ENCODE assay signal across 8 cellular contexts in the genomic region with DNA sequence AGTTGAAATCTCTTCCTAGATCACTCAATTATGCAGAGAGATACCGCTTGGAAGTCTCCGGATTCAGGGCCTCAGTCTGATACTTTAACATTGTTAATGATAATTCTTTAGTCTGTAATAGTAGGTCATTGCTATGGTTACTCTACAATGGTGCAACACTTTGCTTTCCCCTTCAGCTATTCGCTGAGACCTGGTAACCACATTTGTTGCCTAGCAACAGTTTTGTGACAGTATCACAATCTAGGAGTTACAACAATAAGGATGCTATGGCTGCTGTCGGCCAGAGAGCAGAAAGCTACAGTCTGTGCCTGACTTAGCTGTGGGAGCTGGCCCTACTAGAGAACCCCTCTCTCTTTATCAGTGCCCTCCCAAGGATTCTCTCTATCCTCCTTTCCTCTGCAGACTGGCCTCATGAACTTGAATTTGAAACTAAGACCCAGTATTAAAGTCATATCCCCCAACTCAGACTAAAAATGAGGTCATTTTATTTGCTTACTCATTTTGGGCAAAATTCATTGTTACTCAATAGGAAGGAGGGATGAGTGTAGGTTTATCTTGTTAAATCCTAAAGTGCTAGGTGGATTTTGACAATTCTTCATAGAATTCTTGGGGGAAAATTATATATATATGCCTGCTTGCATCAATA. TPM values are rescaled to one million over a fixed set of nuclear protein-coding genes. Genes with fewer than 3 reads are reported as not detected.
A peak's percentile ranks its signal among the peaks of the same experiment; 100 is the strongest.
DNase-seq lines count a peak whose midpoint lies in the region; ATAC-seq, FAIRE-seq and TF ChIP-seq lines count a peak whose summit lies in the region.

No MANE protein-coding gene starts in this region.

- dilution Hi-C loops in keratinocyte (cut with MboI; ENCODE audit: extremely low pct_ligation_motif_present, low sequenced_read_pairs) = no loop called here

- no peak for TF ChIP-seq POLR2A in adrenal gland (IDR thresholded peaks at IDR 0.05)

- H3K4me3 ChIP-seq in adrenal gland = peak overlapping the region in 1 of 4 donors; percentile 94
- H3K4me3 ChIP-seq in keratinocyte (ENCODE audit: control insufficient read depth in 2 of 3, extremely low read depth in 1 of 3, insufficient read depth in 2 of 3, low read depth in 1 of 3, low read length in 3 of 3) = no peak overlapping the region
- no peak overlapping the region for H3K4me3 ChIP-seq in upper lobe of right lung

- H3K9me3 ChIP-seq in adrenal gland (replicated peaks in 1 of 3) (no peaks in the 10 kb centered on the region), keratinocyte (ENCODE audit: control insufficient read depth, low read depth, low read length) (no peaks in the 10 kb centered on the region), upper lobe of right lung (no peaks in the 10 kb centered on the region)

- H2AFZ ChIP-seq in keratinocyte (ENCODE audit: control insufficient read depth, low read length) = no peak overlapping the region

- H3K4me1 ChIP-seq in adrenal gland (replicated peaks in 1 of 2) (peaks cover 0 to 13% of the 10 kb centered on the region in 2 donors), keratinocyte (ENCODE audit: control insufficient read depth, extremely low read depth, insufficient read depth, low read length) (peaks cover 4% of the 10 kb centered on the region), upper lobe of right lung (no peaks in the 10 kb centered on the region)

- FAIRE-seq in keratinocyte (lab: Jason Lieb, UNC) = peak; percentile 20

- H3K9ac ChIP-seq in keratinocyte (ENCODE audit: control insufficient read depth, extremely low read depth, insufficient read depth, low read length) = no peak overlapping the region

- DNase-seq in activated CD8-positive, alpha-beta memory T cell treated with anti-CD3 and anti-CD28 coated beads, Interleukin-2, amount 50 U/mL, for 1 hour (ENCODE audit: extremely low read depth) = peak; percentile 31
- no peak for DNase-seq in activated CD8-positive, alpha-beta memory T cell treated with anti-CD3 and anti-CD28 coated beads, Interleukin-2, amount 50 U/mL, for 4 hours
- DNase-seq in NCI-H2029 treated with DMSO at 0.1 percent for 48 hours (lab: John Stamatoyannopoulos, UW) (peak; percentile 24), adrenal gland (peak in 4 of 7 donors; percentile 18 to 65 (median 48)), keratinocyte (ENCODE audit: low read depth, low spot score) (no peak), upper lobe of right lung (no peak), posterior vena cava (ENCODE audit: low spot score) (no peak)
- DNase-seq in stimulated activated CD4-positive, alpha-beta T cell treated with anti-CD3 and anti-CD28 coated beads, Interleukin-15, amount 100 ng/mL, for 24 hours = no peak

- H3K79me2 ChIP-seq in keratinocyte (ENCODE audit: control insufficient read depth, insufficient read depth, low read length) = no peaks in the 10 kb centered on the region

- no peaks in the 10 kb centered on the region for H3K36me3 ChIP-seq in adrenal gland (replicated peaks in 1 of 2)
- H3K36me3 ChIP-seq in keratinocyte (ENCODE audit: control insufficient read depth in 2 of 2, extremely low read depth in 1 of 2, insufficient read depth in 2 of 2, low read length in 2 of 2) = no peaks in the 10 kb centered on the region
- no peaks in the 10 kb centered on the region for H3K36me3 ChIP-seq in upper lobe of right lung

- no peak overlapping the region for H3K4me2 ChIP-seq in keratinocyte (ENCODE audit: control insufficient read depth, extremely low read depth, insufficient read depth, low read depth, low read length)

- H3K9me1 ChIP-seq in keratinocyte (ENCODE audit: control insufficient read depth, extremely low read depth, insufficient read depth, low read length) = no peaks in the 10 kb centered on the region

- H3K27ac ChIP-seq in adrenal gland = peak overlapping the region in 3 of 5 donors; percentile 68 to 93 (median 83)
- no peak overlapping the region for H3K27ac ChIP-seq in keratinocyte (ENCODE audit: control insufficient read depth, insufficient read depth, low read length)
- H3K27ac ChIP-seq in upper lobe of right lung = peak overlapping the region; percentile 71

- ATAC-seq in upper lobe of right lung = no peak

- 42 to 47% (median 46%) methylated on average over 4 of the region's 4 CpGs for WGBS in adrenal gland, 4 donors

- intact Hi-C loops in adrenal gland (cut with DNase I) = no loop called here
- intact Hi-C loops in upper lobe of right lung (cut with DNase I) = no loop called here
- intact Hi-C loops in posterior vena cava (cut with DNase I) = no loop called here

- H3K27me3 ChIP-seq in adrenal gland (no peaks in the 10 kb centered on the region), keratinocyte (ENCODE audit: control insufficient read depth, extremely low read depth, insufficient read depth, low read length) (peaks cover 5% of the 10 kb centered on the region), upper lobe of right lung (no peaks in the 10 kb centered on the region)

- TF ChIP-seq CTCF in adrenal gland (IDR thresholded peaks at IDR 0.05) (no peak), keratinocyte (optimal IDR thresholded peaks at IDR 0.05 in 1 of 3, IDR thresholded peaks at IDR 0.05 in 1 of 3, conservative IDR thresholded peaks at IDR 0.05 in 1 of 3; ENCODE audit: extremely low read depth in 1 of 3, insufficient read depth in 2 of 3, low read length in 3 of 3) (no peak), upper lobe of right lung (IDR thresholded peaks at IDR 0.05) (no peak)

- no peaks in the 10 kb centered on the region for H4K20me1 ChIP-seq in keratinocyte (ENCODE audit: control insufficient read depth, extremely low read depth, insufficient read depth, low read length)

RNA-seq across cellular contexts. Expression of a gene that starts 39.3 kb away (rescaled TPM):
- total RNA-seq in adrenal gland (100 to 1,000 TPM in 3 of 8 donors, 10 to 100 TPM in 5; 50.1 to 195 (median 89.3) TPM), upper lobe of right lung (83.2 TPM), posterior vena cava (10 to 100 TPM; 31.5 to 41.7 TPM)
- polyA plus RNA-seq in adrenal gland (10 to 100 TPM; 22.4 to 64.4 (median 42.2) TPM), keratinocyte (0.03 TPM in 1 of 3 replicates, not detected in the others)
- polyA plus RNA-seq in keratinocyte (2011; ENCODE audit: low read depth) = not detected
- polyA plus RNA-seq in keratinocyte (2011; cell fraction: cytosol; rRNA removed) = 0.06 TPM in 1 of 2 replicates, not detected in the other
- 0.05 and 0.13 TPM in 2 replicates for polyA plus RNA-seq in keratinocyte (2011; cell fraction: nucleus; rRNA removed)
- polyA plus RNA-seq in keratinocyte (2012; ENCODE audit: low replicate concordance) = not detected in 2 replicates
- polyA minus RNA-seq in keratinocyte = 0.43 TPM in 1 of 3 replicates, not detected in the others
- 2.7 TPM for polyA minus RNA-seq in keratinocyte (2011; cell fraction: cytosol; rRNA and poly(A)+ RNA removed)
- polyA minus RNA-seq in keratinocyte (2011; cell fraction: nucleus; rRNA and poly(A)+ RNA removed) = 0.53 and 0.54 TPM in 2 replicates

RNA-seq across cellular contexts. Expression of a gene that starts 41.3 kb away (rescaled TPM):
- total RNA-seq in adrenal gland (10 to 100 TPM; 13.2 to 42.0 (median 25.7) TPM), upper lobe of right lung (16.2 TPM), posterior vena cava (10 to 100 TPM; 19.7 to 25.6 TPM)
- polyA plus RNA-seq in adrenal gland (100 to 1,000 TPM in 1 of 3 donors, 10 to 100 TPM in 2; 20.8 to 107 (median 62.1) TPM), keratinocyte (0.06 to 0.33 TPM (median 0.25 TPM) in 3 replicates)
- not detected for polyA plus RNA-seq in keratinocyte (2011; ENCODE audit: low read depth)
- 0.19 and 0.61 TPM in 2 replicates for polyA plus RNA-seq in keratinocyte (2011; cell fraction: cytosol; rRNA removed)
- polyA plus RNA-seq in keratinocyte (2011; cell fraction: nucleus; rRNA removed) = 0.49 and 0.65 TPM in 2 replicates
- 0.17 TPM in 1 of 2 replicates, not detected in the other for polyA plus RNA-seq in keratinocyte (2012; ENCODE audit: low replicate concordance)
- 0.06 to 0.07 TPM in 2 of 3 replicates, not detected in the other for polyA minus RNA-seq in keratinocyte
- polyA minus RNA-seq in keratinocyte (2011; cell fraction: cytosol; rRNA and poly(A)+ RNA removed) = not detected
- polyA minus RNA-seq in keratinocyte (2011; cell fraction: nucleus; rRNA and poly(A)+ RNA removed) = 0.21 and 0.70 TPM in 2 replicates

Comparison
In these comparisons a context has a peak if more than half of its experiments do, and no peak if none do; other contexts are left out.
1. DNase-seq: peak in activated CD8-positive, alpha-beta memory T cell treated with anti-CD3 and anti-CD28 coated beads, Interleukin-2, amount 50 U/mL, for 1 hour (single experiment), NCI-H2029 treated with DMSO at 0.1 percent for 48 hours (single experiment) and adrenal gland (4 of 7); none in activated CD8-positive, alpha-beta memory T cell treated with anti-CD3 and anti-CD28 coated beads, Interleukin-2, amount 50 U/mL, for 4 hours (single experiment), keratinocyte (single experiment), upper lobe of right lung (single experiment), posterior vena cava (single experiment) and stimulated activated CD4-positive, alpha-beta T cell treated with anti-CD3 and anti-CD28 coated beads, Interleukin-15, amount 100 ng/mL, for 24 hours (single experiment).